ENCODE assay signal across 20 cellular contexts in the genomic region with DNA sequence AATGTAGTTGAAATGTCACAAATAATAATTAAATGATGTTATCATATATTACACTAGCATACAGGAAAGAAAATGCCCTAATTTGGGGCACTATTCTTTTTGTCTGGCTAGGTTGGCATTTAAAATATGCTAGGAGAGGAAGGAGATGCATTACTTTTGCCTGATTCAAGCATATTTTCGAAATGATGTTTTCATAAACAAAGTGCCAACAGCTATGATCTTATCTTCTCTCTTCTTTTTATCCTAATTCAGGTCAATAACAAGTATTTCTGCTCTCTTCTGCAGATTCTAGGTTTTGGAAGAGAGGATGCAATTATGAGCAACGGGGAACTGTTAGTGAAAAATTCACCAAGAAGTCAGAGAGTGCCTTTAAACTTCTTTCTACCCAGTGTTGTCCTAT. TPM values are rescaled to one million over a fixed set of nuclear protein-coding genes. Genes with fewer than 3 reads are reported as not detected.
DNase-seq lines count a peak whose midpoint lies in the region; ATAC-seq and TF ChIP-seq lines count a peak whose summit lies in the region.
"Had no signal": no experiment of that assay in that cellular context is flagged by ENCODE, and none has a peak within 500 bp of the region (broad histone marks: within the 10 kb centered on the region; RNA-seq: fewer than 3 reads in every experiment).

No MANE protein-coding gene starts in this region.

- H2AK5ac ChIP-seq in IMR-90 (ENCODE audit: low read depth, low read length), result no peak overlapping the region

- H3K4ac ChIP-seq in IMR-90 (ENCODE audit: low read depth, low read length), result peak overlapping the region; percentile 24; the same call in 1 of the 2 replicates

- WGBS in IMR-90 (ENCODE audit: extremely low coverage in 2 of 2, insufficient read length in 1 of 2), 2 experiments, result no CpG with 5 or more reads among the region's 2 CpGs

- H3K9me1 ChIP-seq in IMR-90 (ENCODE audit: insufficient read depth, low read length), result no peaks in the 10 kb centered on the region; the same call in 1 of the 2 replicates

- H3K4me1 Mint-ChIP-seq in activated CD4-positive, alpha-beta T cell treated with anti-CD3 and anti-CD28 coated beads for 36 hours, result no peaks in the 10 kb centered on the region
- H3K4me1 Mint-ChIP-seq: neural crest cell had no signal

- no peak overlapping the region for H3K56ac ChIP-seq in IMR-90 (ENCODE audit: extremely low read depth, insufficient read depth, low read length)

- no peaks in the 10 kb centered on the region for H3K27me3 ChIP-seq in IMR-90 (ENCODE audit: control insufficient read depth, insufficient read depth, low read length)
- H3K27me3 ChIP-seq: heart right ventricle, transverse colon had no signal

- peaks cover 3% of the 10 kb centered on the region for H3K27me3 Mint-ChIP-seq in activated CD4-positive, alpha-beta T cell treated with anti-CD3 and anti-CD28 coated beads for 36 hours
- H3K27me3 Mint-ChIP-seq: dendritic cell treated with granulocyte-macrophage colony-stimulating factor and Interleukin-4, amounts not matched to agents 40 ng/mL and 50 ng/mL, for 4 days had no signal

- H2BK15ac ChIP-seq in IMR-90 (ENCODE audit: low read depth, low read length), result no peak overlapping the region

- POLR2A ChIA-PET in IMR-90 (lab: Charles Lee; ENCODE audit: unreplicated experiment), result interaction anchor here (0.7 kb wide), 1 partner anchor 11 kb away, joined by 10 read pairs; no protein-coding TSS in a partner anchor
- POLR2A ChIA-PET in activated CD4-positive, alpha-beta T cell treated with anti-CD3 and anti-CD28 coated beads for 36 hours (lab: Charles Lee), result no interaction called here

- H3K4me2 ChIP-seq in IMR-90 (ENCODE audit: low read depth, low read length), result no peak overlapping the region

- ATAC-seq in IMR-90 (ENCODE audit: low read depth), result no peak
- ATAC-seq in activated CD4-positive, alpha-beta T cell treated with anti-CD3 and anti-CD28 coated beads for 36 hours, result no peak
- ATAC-seq in GM18858 (IDR thresholded peaks at IDR 0.05; ENCODE audit: unreplicated experiment), result no peak
- ATAC-seq: esophagus mucosa; heart right ventricle; stimulated activated naive CD8-positive, alpha-beta T cell treated with anti-CD3 and anti-CD28 coated beads, Interleukin-15, Interleukin-2, amounts not matched to agents 100 U/mL and 50 U/mL, for 24 hours had no signal

- no peak for TF ChIP-seq POLR2A in IMR-90 (IDR thresholded peaks at IDR 0.05; ENCODE audit: low read depth, low read length)

- H3K4me3 Mint-ChIP-seq in activated CD4-positive, alpha-beta T cell treated with anti-CD3 and anti-CD28 coated beads for 36 hours, result no peak overlapping the region
- H3K4me3 Mint-ChIP-seq: activated naive CD4-positive, alpha-beta T cell treated with anti-CD3 and anti-CD28 coated beads for 36 hours; dendritic cell treated with granulocyte-macrophage colony-stimulating factor and Interleukin-4, amounts not matched to agents 40 ng/mL and 50 ng/mL, for 4 days; neural crest cell had no signal

- no peaks in the 10 kb centered on the region for H4K20me1 ChIP-seq in IMR-90 (ENCODE audit: insufficient read depth, low read length)

- peak overlapping the region; percentile 73; the same call in 1 of the 2 replicates for H2BK20ac ChIP-seq in IMR-90 (ENCODE audit: low read depth, low read length)

- H3K36me3 ChIP-seq in IMR-90 (ENCODE audit: control insufficient read depth, insufficient read depth, low read length), result peaks cover 7% of the 10 kb centered on the region
- H3K36me3 ChIP-seq: transverse colon had no signal

- in situ Hi-C loops in IMR-90 (cut with MboI; ENCODE audit: low sequenced_read_pairs), result no loop called here

- intact Hi-C loops in IMR-90 (cut with micrococcal nuclease), result loop anchor here (2.0 to 5.0 kb wide), 2 partner anchors 52 to 1017 kb away; no protein-coding TSS in a partner anchor
- intact Hi-C loops in activated CD4-positive, alpha-beta T cell treated with anti-CD3 and anti-CD28 coated beads for 36 hours (cut with DNase I, micrococcal nuclease), result no loop called here

- H3K9me3 Mint-ChIP-seq in activated CD4-positive, alpha-beta T cell treated with anti-CD3 and anti-CD28 coated beads for 36 hours (ENCODE audit: low read depth), result peaks cover 8% of the 10 kb centered on the region
- H3K9me3 Mint-ChIP-seq: dendritic cell treated with granulocyte-macrophage colony-stimulating factor and Interleukin-4, amounts not matched to agents 40 ng/mL and 50 ng/mL, for 4 days had no signal

- H3K23ac ChIP-seq in IMR-90 (ENCODE audit: low read depth, low read length), result no peak overlapping the region

- no TSS peak for BruUV-seq in IMR-90 (replicated peaks; lab: Mats Ljungman, UMichigan)

- no peak overlapping the region for H4K91ac ChIP-seq in IMR-90 (ENCODE audit: insufficient read depth, low read depth, low read length)

- DNase-seq in A172 (ENCODE audit: low spot score) (peak; percentile 62), IMR-90 (no peak), amniotic epithelial cell (ENCODE audit: low read depth) (peak; percentile 44), kidney glomerular epithelial cell (lab: John Stamatoyannopoulos, UW) (peak; percentile 70), NCI-H774 (lab: John Stamatoyannopoulos, UW) (no peak), GDM1 (lab: John Stamatoyannopoulos, UW) (no peak)
- no peak for DNase-seq in activated CD4-positive, alpha-beta T cell treated with anti-CD3 and anti-CD28 coated beads for 36 hours
- DNase-seq: 8988T; activated naive CD4-positive, alpha-beta T cell treated with anti-CD3 and anti-CD28 coated beads for 36 hours; heart right ventricle; mesendoderm; MM.1S; NCI-H1930; NCI-H510A; stimulated activated naive CD8-positive, alpha-beta T cell treated with anti-CD3 and anti-CD28 coated beads, Interleukin-15, Interleukin-2, amounts not matched to agents 100 U/mL and 50 U/mL, for 24 hours; transverse colon had no signal

- H2AFZ ChIP-seq in IMR-90 (replicated peaks; ENCODE audit: low read length, poor library complexity), result no peak overlapping the region

- no peak for TF ChIP-seq CTCF in IMR-90 (conservative IDR thresholded peaks at IDR 0.05; ENCODE audit: low read depth, low read length)

- H4K8ac ChIP-seq in IMR-90 (ENCODE audit: low read depth in 2 of 2, low read length in 2 of 2), result 0 out of 4 replicates have a peak overlapping the region, but pooled peaks of 1 of the 2 experiments have one; percentile 60

- H2BK120ac ChIP-seq in IMR-90 (ENCODE audit: low read depth, low read length), result peak overlapping the region; percentile 69; the same call in 1 of the 2 replicates

- H2AK9ac ChIP-seq in IMR-90 (replicated peaks; ENCODE audit: low read depth, low read length, poor library complexity), result no peak overlapping the region

- H3K27ac Mint-ChIP-seq in activated CD4-positive, alpha-beta T cell treated with anti-CD3 and anti-CD28 coated beads for 36 hours, result no peak overlapping the region
- H3K27ac Mint-ChIP-seq: activated naive CD4-positive, alpha-beta T cell treated with anti-CD3 and anti-CD28 coated beads for 36 hours; dendritic cell treated with granulocyte-macrophage colony-stimulating factor and Interleukin-4, amounts not matched to agents 40 ng/mL and 50 ng/mL, for 4 days had no signal

- 0 out of 2 replicates have a peak overlapping the region, but pooled peaks have one; percentile 35 for H3K14ac ChIP-seq in IMR-90 (replicated peaks; ENCODE audit: low read depth, low read length)

- TF ChIP-seq RAD21 in IMR-90 (IDR thresholded peaks at IDR 0.05; ENCODE audit: low read length), result no peak

- peaks cover 5 to 20% of the 10 kb centered on the region in 2 experiments; a peak in 3 of 4 replicates for H3K79me1 ChIP-seq in IMR-90 (ENCODE audit: low read depth in 1 of 2, low read length in 2 of 2)

- CTCF ChIA-PET in IMR-90 (lab: Yijun Ruan, JAX), result interaction anchor here (1.8 kb wide), 1 partner anchor 53 kb away, joined by 5 read pairs; no protein-coding TSS in a partner anchor
- CTCF ChIA-PET in activated CD4-positive, alpha-beta T cell treated with anti-CD3 and anti-CD28 coated beads for 36 hours (lab: Charles Lee), result no interaction called here

- H3K4me3 ChIP-seq in IMR-90 (ENCODE audit: insufficient read depth, low read depth, low read length), result no peak overlapping the region
- H3K4me3 ChIP-seq: heart right ventricle, transverse colon had no signal

- H3K9ac ChIP-seq in IMR-90 (ENCODE audit: low read depth, low read length), result no peak overlapping the region

- H3K9me3 ChIP-seq in IMR-90 (ENCODE audit: control insufficient read depth, insufficient read depth, low read length), result no peaks in the 10 kb centered on the region
- H3K9me3 ChIP-seq: heart right ventricle, transverse colon had no signal

- no peak overlapping the region for H3K27ac ChIP-seq in IMR-90 (ENCODE audit: insufficient read depth, low read length)
- H3K27ac ChIP-seq: heart right ventricle, transverse colon had no signal

- no peak overlapping the region; the same call in 1 of the 2 replicates for H3K18ac ChIP-seq in IMR-90 (ENCODE audit: low read depth, low read length)

- dilution Hi-C loops in IMR-90 (cut with HindIII; ENCODE audit: low sequenced_read_pairs, unreplicated experiment), result no loop called here

- peaks cover 14% of the 10 kb centered on the region for H3K4me1 ChIP-seq in IMR-90 (ENCODE audit: control insufficient read depth, insufficient read depth, low read length)
- H3K4me1 ChIP-seq: heart right ventricle, transverse colon had no signal

- H4K5ac ChIP-seq in IMR-90 (ENCODE audit: low read depth, low read length), result no peak overlapping the region

- H3K36me3 Mint-ChIP-seq in activated CD4-positive, alpha-beta T cell treated with anti-CD3 and anti-CD28 coated beads for 36 hours (ENCODE audit: low read depth), result no peaks in the 10 kb centered on the region

- H2BK5ac ChIP-seq in IMR-90 (ENCODE audit: low read depth, low read length, poor library complexity, severe bottlenecking), result peak overlapping the region; percentile 95

TF ChIP-seq in IMR-90, 13 proteins besides CTCF, POLR2A, EP300 and RAD21:
- TF ChIP-seq MXI1 (IDR thresholded peaks at IDR 0.05; ENCODE audit: borderline replicate concordance, low read depth, low read length) (no peak), CEBPB (IDR thresholded peaks at IDR 0.05; ENCODE audit: low read depth, low read length) (no peak), FOS (IDR thresholded peaks at IDR 0.05; ENCODE audit: low read depth, low read length) (no peak), RCOR1 (IDR thresholded peaks at IDR 0.05; ENCODE audit: insufficient replicate concordance, low read length) (no peak)

RNA-seq across cellular contexts. Expression of gene NR2F2, which starts 55.8 kb away (rescaled TPM):
- 9.2 and 16.2 TPM in 2 replicates for total RNA-seq in A172 (2014; rRNA removed; shearing (Covaris generic))
- total RNA-seq in IMR-90 (2012; rRNA removed), result 20.3 and 28.1 TPM in 2 replicates
- polyA plus RNA-seq in IMR-90 (2012; rRNA removed), result 161 and 185 TPM in 2 replicates
- 113 and 142 TPM in 2 replicates for polyA plus RNA-seq in IMR-90 (2012; cell fraction: cytosol; rRNA removed)
- polyA plus RNA-seq in IMR-90 (2012; cell fraction: nucleus; rRNA removed; ENCODE audit: low replicate concordance), result 109 and 182 TPM in 2 replicates
- total RNA-seq in activated CD4-positive, alpha-beta T cell treated with anti-CD3 and anti-CD28 coated beads for 36 hours, result not detected
- total RNA-seq: activated naive CD4-positive, alpha-beta T cell treated with anti-CD3 and anti-CD28 coated beads for 36 hours had no signal

Comparison
In these comparisons a context has a peak if more than half of its experiments do, and no peak if none do; other contexts are left out.
1. DNase-seq: peak in A172 (single experiment), amniotic epithelial cell (single experiment) and kidney glomerular epithelial cell (single experiment); none in IMR-90 (single experiment), NCI-H774 (single experiment), GDM1 (single experiment) and activated CD4-positive, alpha-beta T cell treated with anti-CD3 and anti-CD28 coated beads for 36 hours (single experiment).
2. RNA of gene NR2F2, which starts 55.8 kb away (total RNA-seq): 20.3 to 28.1 TPM in IMR-90 and 9.2 to 16.2 TPM in A172; not detected in activated CD4-positive, alpha-beta T cell treated with anti-CD3 and anti-CD28 coated beads for 36 hours; every median in the first group is over 10 times any median in the second.